1 cellular context compared by ENCODE assay signal in genomic region chr15:77059761-77060345, GRCh38.
TF ChIP-seq lines count a peak whose summit lies in the region.

No MANE protein-coding gene starts in this region.

TF ChIP-seq in GM23338, 12 proteins besides CTCF, POLR2A, EP300 and RAD21 (continued from another document):
- no peak for TF ChIP-seq ZNF462 (CRISPR knock-in tag; IDR thresholded peaks at IDR 0.05)
- TF ChIP-seq JUNB (IDR thresholded peaks at IDR 0.05; ENCODE audit: unreplicated experiment) = no peak
- TF ChIP-seq ZNF331 (CRISPR knock-in tag; IDR thresholded peaks at IDR 0.05; ENCODE audit: low read depth) = no peak
- no peak for TF ChIP-seq EZH2 (IDR thresholded peaks at IDR 0.05; ENCODE audit: low read depth, unreplicated experiment)
- no peak for TF ChIP-seq ZNF114 (CRISPR knock-in tag; IDR thresholded peaks at IDR 0.05)
- no peak for TF ChIP-seq CREB1 (CRISPR knock-in tag; IDR thresholded peaks at IDR 0.05; ENCODE audit: low read depth)
TF ChIP-seq in GM23338: peak in this region for 0.
